9 cellular contexts compared by ENCODE assay signal in the genomic region with DNA sequence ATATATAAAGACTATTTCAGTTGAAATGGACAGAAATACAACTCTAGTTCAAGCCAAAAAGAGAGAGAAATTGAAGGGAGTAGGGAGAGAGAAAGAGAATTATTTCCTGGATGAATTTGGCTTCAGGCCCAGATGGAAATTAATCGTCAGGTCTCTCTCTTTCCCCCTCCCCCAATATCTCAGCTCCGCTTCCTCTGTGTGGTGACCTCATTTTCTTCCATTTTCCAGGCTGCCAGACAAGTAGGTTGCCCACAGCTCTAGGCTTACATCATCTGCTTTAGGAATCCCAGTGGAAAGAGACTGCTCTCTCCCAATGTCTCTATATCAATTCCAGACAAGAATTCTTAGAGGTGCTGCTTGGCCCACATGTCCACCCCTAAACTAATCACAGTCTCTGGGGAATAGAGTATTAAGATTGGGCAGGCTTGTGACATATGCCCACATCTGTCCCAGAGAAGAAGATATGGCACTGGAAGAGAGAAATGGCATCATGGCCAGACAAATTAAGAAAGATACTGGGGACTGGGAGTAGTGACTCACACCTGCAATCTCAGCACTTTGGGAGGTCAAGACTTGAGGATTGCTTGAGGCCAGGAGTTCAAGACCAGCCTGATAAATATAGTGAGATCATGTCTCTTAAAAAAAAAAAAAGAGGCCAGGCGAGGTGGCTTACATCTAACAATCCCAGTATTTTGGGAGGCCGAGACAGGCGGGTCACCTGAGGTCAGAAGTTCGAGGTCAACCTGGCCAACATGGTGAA. TPM values are rescaled to one million over a fixed set of nuclear protein-coding genes. Genes with fewer than 3 reads are reported as not detected.
DNase-seq lines count a peak whose midpoint lies in the region; ATAC-seq and TF ChIP-seq lines count a peak whose summit lies in the region.
"Had no signal": no experiment of that assay in that cellular context is flagged by ENCODE, and none has a peak within 500 bp of the region (broad histone marks: within the 10 kb centered on the region; RNA-seq: fewer than 3 reads in every experiment).

No MANE protein-coding gene starts in this region.

- H3K4me1 ChIP-seq in parathyroid adenoma, result no peaks in the 10 kb centered on the region

- no peak for TF ChIP-seq CTCF in parathyroid adenoma (IDR thresholded peaks at IDR 0.05)

- H3K9ac ChIP-seq in parathyroid adenoma, result no peak overlapping the region

- no peak overlapping the region for H3K27ac ChIP-seq in parathyroid adenoma

- DNase-seq in H7 (peak; percentile 22), NCI-H226 (peak; percentile 92), cerebellar cortex (ENCODE audit: low spot score) (peak; percentile 2), NCI-H128 (lab: John Stamatoyannopoulos, UW; ENCODE audit: unreplicated experiment) (no peak), LoVo (ENCODE audit: low spot score) (no peak)
- DNase-seq: activated T-cell treated with anti-CD3 and anti-CD28 coated beads for 4 hours had no signal

- H2AFZ ChIP-seq in parathyroid adenoma, result peak overlapping the region; percentile 2

- H3K4me3 ChIP-seq in H7 (ENCODE audit: insufficient read depth, low read depth, low read length) (no peak overlapping the region), parathyroid adenoma (ENCODE audit: low read depth, low read length) (no peak overlapping the region)

- H3K9me3 ChIP-seq in parathyroid adenoma (ENCODE audit: control insufficient read depth, low read length), result no peaks in the 10 kb centered on the region

- H3K27me3 ChIP-seq in H7 (ENCODE audit: control insufficient read depth, insufficient read depth, low read length) (no peaks in the 10 kb centered on the region), parathyroid adenoma (ENCODE audit: control insufficient read depth, insufficient read depth, low read length) (no peaks in the 10 kb centered on the region)

- ATAC-seq in HG03139 (IDR thresholded peaks at IDR 0.05; ENCODE audit: unreplicated experiment) (no peak), HG03095 (IDR thresholded peaks at IDR 0.05; ENCODE audit: unreplicated experiment) (no peak)

- H3K79me2 ChIP-seq in parathyroid adenoma, result no peaks in the 10 kb centered on the region

- H3K4me2 ChIP-seq in parathyroid adenoma (ENCODE audit: low read length), result no peak overlapping the region

- H3K36me3 ChIP-seq in H7 (replicated peaks; ENCODE audit: control insufficient read depth, insufficient read depth, low read length) (no peaks in the 10 kb centered on the region), parathyroid adenoma (ENCODE audit: control insufficient read depth, insufficient read depth, low read length) (no peaks in the 10 kb centered on the region)

RNA-seq across cellular contexts. Expression of a gene that starts 37.2 kb away (rescaled TPM):
- total RNA-seq in H7 (2014; rRNA removed; shearing (Covaris generic)), result 4.5 and 6.9 TPM in 2 replicates

Comparison
In these comparisons a context has a peak if more than half of its experiments do, and no peak if none do; other contexts are left out.
1. DNase-seq: peak in H7 (single experiment), NCI-H226 (single experiment) and cerebellar cortex (single experiment); none in NCI-H128 (single experiment) and LoVo (single experiment).